In genomic region chr9:97794666-97795065, GRCh38 we compare ENCODE assay signal across 19 cellular contexts. TPM values are rescaled to one million over a fixed set of nuclear protein-coding genes. Genes with fewer than 3 reads are reported as not detected.
"Had no signal": no experiment of that assay in that cellular context is flagged by ENCODE, and none has a peak within 500 bp of the region (broad histone marks: within the 10 kb centered on the region; RNA-seq: fewer than 3 reads in every experiment).

No MANE protein-coding gene starts in this region.

- ATAC-seq: activated CD8-positive, alpha-beta T cell treated with anti-CD3 and anti-CD28 coated beads, Interleukin-2, amount 10 ng/mL, durations not matched to agents 7 days and 5 days; activated T-cell treated with anti-CD3 and anti-CD28 coated beads, Interleukin-2, amount 50 U/mL, for 4 hours; left lobe of liver; right cardiac atrium; stimulated activated naive CD8-positive, alpha-beta T cell treated with anti-CD3 and anti-CD28 coated beads, Interleukin-15, amount 100 ng/mL, for 72 hours had no signal

- DNase-seq: activated B cell treated with CpG ODN at 0.5 μM for 24 hours; activated CD4-positive, alpha-beta T cell treated with anti-CD3 and anti-CD28 coated beads for 48 hours; activated CD8-positive, alpha-beta T cell treated with anti-CD3 and anti-CD28 coated beads, Interleukin-2, amount 10 ng/mL, durations not matched to agents 7 days and 5 days; activated naive CD4-positive, alpha-beta T cell treated with anti-CD3 and anti-CD28 coated beads for 36 hours; activated T-cell treated with anti-CD3 and anti-CD28 coated beads, Interleukin-2, amount 50 U/mL, for 4 hours; central memory CD4-positive, alpha-beta T cell; dorsolateral prefrontal cortex; foreskin melanocyte; hypothalamus; midbrain; occipital lobe; right cardiac atrium; stimulated activated CD4-positive, alpha-beta T cell treated with anti-CD3 and anti-CD28 coated beads, Interleukin-15, amount 100 ng/mL, for 24 hours; stimulated activated CD4-positive, alpha-beta T cell treated with anti-CD3 and anti-CD28 coated beads, Interleukin-4, amount 100 ng/mL, for 1 hour; stimulated activated naive CD8-positive, alpha-beta T cell treated with anti-CD3 and anti-CD28 coated beads, Interleukin-15, amount 100 ng/mL, for 72 hours had no signal

- H3K4me3 ChIP-seq: dorsolateral prefrontal cortex, skin epidermis, suprapubic skin had no signal

- H3K9me3 ChIP-seq: suprapubic skin had no signal

- H3K4me1 ChIP-seq: suprapubic skin had no signal

- H3K27ac ChIP-seq: dorsolateral prefrontal cortex, skin epidermis, suprapubic skin had no signal

- H3K36me3 ChIP-seq: suprapubic skin had no signal

RNA-seq across cellular contexts. Expression of gene FOXE1, which starts 58.4 kb away (rescaled TPM):
- total RNA-seq: activated B cell treated with CpG ODN at 0.5 μM for 24 hours; activated T-cell treated with anti-CD3 and anti-CD28 coated beads, Interleukin-2, amount 50 U/mL, for 4 hours; dorsolateral prefrontal cortex; left lobe of liver; lung microvascular endothelial cell; occipital lobe; right cardiac atrium had no signal
- polyA plus RNA-seq: right cardiac atrium had no signal
